In genomic region chr5:43231977-43232376, GRCh38 we compare ENCODE assay signal across 1 cellular context.
TF ChIP-seq lines count a peak whose summit lies in the region.

No MANE protein-coding gene starts in this region.

TF ChIP-seq in SK-N-SH treated with all-trans-retinoic acid at 6 μM for 48 hours, 23 proteins besides CTCF, POLR2A, EP300 and RAD21 (continued from another document):
- no peak for TF ChIP-seq ZNF565 (CRISPR knock-in tag; conservative IDR thresholded peaks at IDR 0.05; ENCODE audit: low read depth)
